1 cellular context compared by ENCODE assay signal in genomic region chr6:44127186-44128019, GRCh38.
TF ChIP-seq lines count a peak whose summit lies in the region.

Gene MRPL14 (minus strand): TSS chr6:44127452. CDS start chr6:44116611, 10,841 bp downstream.
Gene TMEM63B (plus strand): TSS chr6:44127554. CDS start chr6:44134585, 7,031 bp downstream.

TF ChIP-seq in HepG2, 621 proteins besides CTCF, POLR2A, EP300 and RAD21 (continued from another document and continues in another):
- TF ChIP-seq ZMYM2 (CRISPR knock-in tag; IDR thresholded peaks at IDR 0.05) = no peak
- TF ChIP-seq NRL (CRISPR knock-in tag; IDR thresholded peaks at IDR 0.05; ENCODE audit: borderline replicate concordance) = no peak
- TF ChIP-seq ADNP (CRISPR knock-in tag; IDR thresholded peaks at IDR 0.05) = no peak
- TF ChIP-seq ZNF280D (CRISPR knock-in tag; IDR thresholded peaks at IDR 0.05) = no peak
- TF ChIP-seq CREB1 (IDR thresholded peaks at IDR 0.05) = no peak
- no peak for TF ChIP-seq CREB1 (CRISPR knock-in tag; IDR thresholded peaks at IDR 0.05)
- TF ChIP-seq ZNF788 (CRISPR knock-in tag; IDR thresholded peaks at IDR 0.05; ENCODE audit: borderline replicate concordance) = peak; percentile 52; the same call in 1 of the 2 replicates
- no peak for TF ChIP-seq ZNF766 (CRISPR knock-in tag; IDR thresholded peaks at IDR 0.05; ENCODE audit: borderline replicate concordance)
- TF ChIP-seq KIAA2018 (CRISPR knock-in tag; IDR thresholded peaks at IDR 0.05; ENCODE audit: borderline replicate concordance) = no peak
- no peak for TF ChIP-seq MIXL1 (CRISPR knock-in tag; IDR thresholded peaks at IDR 0.05)
- TF ChIP-seq HOXA3 (CRISPR knock-in tag; IDR thresholded peaks at IDR 0.05) = peak; percentile 62; the same call in 1 of the 2 replicates
- 0 out of 2 replicates have a peak, but pooled peaks have one; percentile 27 for TF ChIP-seq ZMYM4 (CRISPR knock-in tag; IDR thresholded peaks at IDR 0.05)
- TF ChIP-seq TCF7L2 (IDR thresholded peaks at IDR 0.05; ENCODE audit: low read depth, low read length) = no peak
- peak; percentile 71; the same call in 1 of the 2 replicates for TF ChIP-seq KDM2A (CRISPR knock-in tag; IDR thresholded peaks at IDR 0.05; ENCODE audit: borderline replicate concordance, low read depth)
- peak; percentile 53; the same call in 1 of the 2 replicates for TF ChIP-seq ARID4A (CRISPR knock-in tag; IDR thresholded peaks at IDR 0.05; ENCODE audit: borderline replicate concordance)
- TF ChIP-seq ZBTB42 (CRISPR knock-in tag; IDR thresholded peaks at IDR 0.05) = no peak
- no peak for TF ChIP-seq ZBTB3 (CRISPR knock-in tag; IDR thresholded peaks at IDR 0.05; ENCODE audit: borderline replicate concordance, low read depth)
- no peak for TF ChIP-seq NFKBIZ (CRISPR knock-in tag; IDR thresholded peaks at IDR 0.05)
- no peak for TF ChIP-seq RFX3 (CRISPR knock-in tag; IDR thresholded peaks at IDR 0.05)
- no peak for TF ChIP-seq SP1 (IDR thresholded peaks at IDR 0.05)
- TF ChIP-seq SP1 (CRISPR knock-in tag; IDR thresholded peaks at IDR 0.05) = peak; percentile 57
- no peak for TF ChIP-seq ZBTB1 (CRISPR knock-in tag; IDR thresholded peaks at IDR 0.05; ENCODE audit: borderline replicate concordance)
- peak; percentile 15 for TF ChIP-seq AGO1 (IDR thresholded peaks at IDR 0.05; ENCODE audit: low read depth, low read length, poor library complexity, severe bottlenecking)
- TF ChIP-seq MTF1 (CRISPR knock-in tag; IDR thresholded peaks at IDR 0.05) = no peak
- no peak for TF ChIP-seq CENPX (CRISPR knock-in tag; IDR thresholded peaks at IDR 0.05)
- TF ChIP-seq CBFB (CRISPR knock-in tag; IDR thresholded peaks at IDR 0.05) = no peak
- no peak for TF ChIP-seq ZNF644 (CRISPR knock-in tag; IDR thresholded peaks at IDR 0.05; ENCODE audit: low read depth)
- TF ChIP-seq ZNF724P (CRISPR knock-in tag; IDR thresholded peaks at IDR 0.05; ENCODE audit: borderline replicate concordance) = no peak
- no peak for TF ChIP-seq CHD4 (IDR thresholded peaks at IDR 0.05; ENCODE audit: borderline replicate concordance, low read length)
- no peak for TF ChIP-seq RXRB (CRISPR knock-in tag; IDR thresholded peaks at IDR 0.05; ENCODE audit: borderline replicate concordance)
- TF ChIP-seq SIX4 (CRISPR knock-in tag; IDR thresholded peaks at IDR 0.05) = no peak
- no peak for TF ChIP-seq ZNF354B (CRISPR knock-in tag; IDR thresholded peaks at IDR 0.05)
- TF ChIP-seq ZNF337 (CRISPR knock-in tag; IDR thresholded peaks at IDR 0.05; ENCODE audit: borderline replicate concordance, low read depth) = 0 out of 2 replicates have a peak, but pooled peaks have one; percentile 58
- TF ChIP-seq ZNF362 (CRISPR knock-in tag; IDR thresholded peaks at IDR 0.05; ENCODE audit: borderline replicate concordance) = no peak
- TF ChIP-seq ZNF75D (CRISPR knock-in tag; IDR thresholded peaks at IDR 0.05; ENCODE audit: borderline replicate concordance) = no peak
- TF ChIP-seq ZNF570 (CRISPR knock-in tag; IDR thresholded peaks at IDR 0.05; ENCODE audit: borderline replicate concordance) = no peak
- TF ChIP-seq CCDC6 (CRISPR knock-in tag; IDR thresholded peaks at IDR 0.05) = no peak
- no peak for TF ChIP-seq TCF7 (IDR thresholded peaks at IDR 0.05; ENCODE audit: low read depth)
- no peak for TF ChIP-seq ZNF230 (CRISPR knock-in tag; IDR thresholded peaks at IDR 0.05)
- TF ChIP-seq ZNF331 (CRISPR knock-in tag; IDR thresholded peaks at IDR 0.05) = no peak
- no peak for TF ChIP-seq NR2F2 (IDR thresholded peaks at IDR 0.05; ENCODE audit: borderline replicate concordance, low read depth)
- no peak for TF ChIP-seq ZMAT5 (CRISPR knock-in tag; IDR thresholded peaks at IDR 0.05; ENCODE audit: borderline replicate concordance, low read depth)
- TF ChIP-seq FLYWCH1 (CRISPR knock-in tag; IDR thresholded peaks at IDR 0.05) = no peak
- no peak; the same call in 1 of the 2 replicates for TF ChIP-seq ZNF563 (CRISPR knock-in tag; IDR thresholded peaks at IDR 0.05)
- TF ChIP-seq CHD2 (IDR thresholded peaks at IDR 0.05; ENCODE audit: low read depth, low read length) = no peak
- no peak for TF ChIP-seq ARID3A (IDR thresholded peaks at IDR 0.05; ENCODE audit: low read depth, low read length)
- no peak for TF ChIP-seq SMARCE1 (IDR thresholded peaks at IDR 0.05; ENCODE audit: borderline replicate concordance)
- TF ChIP-seq MBNL3 (CRISPR knock-in tag; conservative IDR thresholded peaks at IDR 0.05) = no peak
- TF ChIP-seq ZNF784 (CRISPR knock-in tag; IDR thresholded peaks at IDR 0.05; ENCODE audit: borderline replicate concordance) = no peak; the same call in 1 of the 2 replicates
- no peak for TF ChIP-seq ARNT2 (CRISPR knock-in tag; IDR thresholded peaks at IDR 0.05; ENCODE audit: low read depth)
- TF ChIP-seq ZNF792 (CRISPR knock-in tag; IDR thresholded peaks at IDR 0.05) = peak; percentile 36; the same call in 1 of the 2 replicates
- no peak for TF ChIP-seq NCOA5 (CRISPR knock-in tag; IDR thresholded peaks at IDR 0.05)
